In the genomic region with DNA sequence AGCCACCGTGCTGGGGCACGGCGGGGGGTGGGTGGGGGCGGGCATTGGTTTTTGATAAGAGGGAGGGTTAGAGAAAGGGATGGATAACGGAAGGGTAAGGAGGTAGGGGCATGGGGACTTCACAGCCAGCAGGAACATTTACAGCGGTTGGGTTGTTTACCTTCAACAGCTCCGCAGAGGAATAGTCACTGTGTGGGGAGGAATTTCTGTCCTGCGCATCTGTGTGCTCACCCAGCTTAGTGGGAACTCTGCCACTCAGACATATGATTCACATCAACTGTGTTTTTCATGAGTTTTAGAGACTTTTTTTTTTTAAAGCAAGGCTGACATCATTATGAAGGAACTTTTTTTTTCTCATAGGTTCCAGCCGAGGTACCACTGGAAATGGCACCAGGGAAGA, we compare ENCODE assay signal across 12 cellular contexts. TPM values are rescaled to one million over a fixed set of nuclear protein-coding genes. Genes with fewer than 3 reads are reported as not detected.
A peak's percentile ranks its signal among the peaks of the same experiment; 100 is the strongest.
DNase-seq lines count a peak whose midpoint lies in the region; ATAC-seq, FAIRE-seq and TF ChIP-seq lines count a peak whose summit lies in the region.
"Had no signal": no experiment of that assay in that cellular context is flagged by ENCODE, and none has a peak within 500 bp of the region (broad histone marks: within the 10 kb centered on the region; RNA-seq: fewer than 3 reads in every experiment).

No MANE protein-coding gene starts in this region.

- no peak overlapping the region for H2AK5ac ChIP-seq in H1 (ENCODE audit: low read depth, low read length)
- no peak overlapping the region for H2AK5ac ChIP-seq in mesendoderm (ENCODE audit: low read length)

- H3K18ac ChIP-seq in H1 (ENCODE audit: extremely low read depth, low read length) = no peak overlapping the region
- no peak overlapping the region for H3K18ac ChIP-seq in mesendoderm (ENCODE audit: low read length)

- H3K4me3 ChIP-seq in AG09309 (ENCODE audit: control insufficient read depth, low read depth, low read length) (no peak overlapping the region), HUES48 (ENCODE audit: low read depth, low read length) (peak overlapping the region; percentile 49), H1 (ENCODE audit: extremely low read depth in 1 of 4, insufficient read depth in 2 of 4, low read depth in 3 of 4, low read length in 4 of 4) (peak overlapping the region in 1 of 4 experiments; percentile 44; a peak in 2 of 8 replicates), mesendoderm (ENCODE audit: low read length) (no peak overlapping the region)

- H4K91ac ChIP-seq in H1 (replicated peaks; ENCODE audit: insufficient read length, low read length) = no peak overlapping the region

- no peak overlapping the region for H4K8ac ChIP-seq in H1 (ENCODE audit: extremely low read depth, insufficient read depth, low read length)
- H4K8ac ChIP-seq in mesendoderm (ENCODE audit: low read depth, low read length) = no peak overlapping the region

- H3K9me3 ChIP-seq in HUES48 (ENCODE audit: control insufficient read depth, insufficient read depth, low read length) (no peaks in the 10 kb centered on the region), H1 (ENCODE audit: insufficient read depth in 2 of 2, low read depth in 1 of 2, low read length in 1 of 2) (no peaks in the 10 kb centered on the region)

- no peak for TF ChIP-seq CTCF in AG09309 (IDR thresholded peaks at IDR 0.05; ENCODE audit: control insufficient read depth, insufficient read depth, low read depth, low read length, missing control alignments)
- TF ChIP-seq CTCF in H1 (IDR thresholded peaks at IDR 0.05; ENCODE audit: control extremely low read depth in 1 of 3, insufficient read depth in 1 of 3, low read depth in 1 of 3, low read length in 3 of 3) = no peak

- CTCF ChIA-PET in H1 (lab: Charles Lee; ENCODE audit: partially characterized antibody) = interaction anchor here (0.6 to 2.4 kb wide), 5 partner anchors 14 to 142 kb away, joined by 4 to 6 read pairs (median 5); no protein-coding TSS in a partner anchor
- CTCF ChIA-PET in activated CD4-positive, alpha-beta memory T cell treated with anti-CD3 and anti-CD28 coated beads for 36 hours (lab: Charles Lee) = interaction anchor here (0.7 kb wide), 1 partner anchor 17 kb away, joined by 3 read pairs; no protein-coding TSS in a partner anchor

- no peak overlapping the region for H3K14ac ChIP-seq in H1 (ENCODE audit: insufficient read length)

- intact Hi-C loops in activated CD4-positive, alpha-beta memory T cell treated with anti-CD3 and anti-CD28 coated beads for 36 hours (cut with micrococcal nuclease) = no loop called here

- no peak for ATAC-seq in HG02571 (IDR thresholded peaks at IDR 0.05; ENCODE audit: unreplicated experiment)

- H3K23ac ChIP-seq in H1 (ENCODE audit: insufficient read length) (no peak overlapping the region), mesendoderm (ENCODE audit: low read length) (no peak overlapping the region)

- TF ChIP-seq EP300 in H1 (IDR thresholded peaks at IDR 0.05; ENCODE audit: borderline replicate concordance in 1 of 2, low read depth in 2 of 2, low read length in 2 of 2) = no peak

- H3K27ac ChIP-seq in HUES48 (ENCODE audit: low read depth, low read length) (no peak overlapping the region), H1 (ENCODE audit: low read depth, low read length) (no peak overlapping the region), mesendoderm (ENCODE audit: low read depth, low read length) (no peak overlapping the region)
- H3K27ac ChIP-seq: WERI-Rb-1 had no signal

- no peaks in the 10 kb centered on the region for H3K79me1 ChIP-seq in H1 (ENCODE audit: low read depth, low read length)
- no peaks in the 10 kb centered on the region for H3K79me1 ChIP-seq in mesendoderm (ENCODE audit: low read length)

- H2BK15ac ChIP-seq in H1 (ENCODE audit: low read length) (no peak overlapping the region), mesendoderm (replicated peaks; ENCODE audit: low read depth) (no peak overlapping the region)

- TF ChIP-seq RAD21 in H1 (IDR thresholded peaks at IDR 0.05 in 1 of 2, conservative IDR thresholded peaks at IDR 0.05 in 1 of 2; ENCODE audit: low read depth in 2 of 2, low read length in 2 of 2) = no peak

- H2AFZ ChIP-seq in H1 (ENCODE audit: low read length) = no peak overlapping the region

- peaks cover 16% of the 10 kb centered on the region for H3K27me3 Mint-ChIP-seq in activated CD4-positive, alpha-beta memory T cell treated with anti-CD3 and anti-CD28 coated beads for 36 hours

- no peak overlapping the region for H4K5ac ChIP-seq in H1 (ENCODE audit: insufficient read length, low read depth, low read length)
- H4K5ac ChIP-seq in mesendoderm (ENCODE audit: low read length) = no peak overlapping the region

- FAIRE-seq in H1 (lab: Jason Lieb, UNC) = no peak
- FAIRE-seq: GM12892 had no signal

- H3K27ac Mint-ChIP-seq in activated CD4-positive, alpha-beta memory T cell treated with anti-CD3 and anti-CD28 coated beads for 36 hours = no peak overlapping the region
- H3K27ac Mint-ChIP-seq: CD4-positive, alpha-beta T cell; progenitor cell of endocrine pancreas had no signal

- no peaks in the 10 kb centered on the region for H3K36me3 Mint-ChIP-seq in activated CD4-positive, alpha-beta memory T cell treated with anti-CD3 and anti-CD28 coated beads for 36 hours

- WGBS in H1 (ENCODE audit: extremely low coverage in 1 of 2, insufficient coverage in 1 of 2, insufficient read length in 1 of 2, insufficient replicate concordance in 2 of 2, low coverage in 1 of 2, low lambda C conversion rate in 2 of 2, missing lambda C conversion rate in 1 of 2), 2 experiments = 42% methylated on average over 8 of the region's 9 CpGs; no CpG with 5 or more reads in 1 of the 2 experiments
- no CpG with 5 or more reads among the region's 9 CpGs for WGBS in mesendoderm (ENCODE audit: extremely low coverage, insufficient coverage, low lambda C conversion rate)

- H3K4me3 Mint-ChIP-seq in activated CD4-positive, alpha-beta memory T cell treated with anti-CD3 and anti-CD28 coated beads for 36 hours = no peak overlapping the region
- H3K4me3 Mint-ChIP-seq: CD4-positive, alpha-beta T cell had no signal

- no peaks in the 10 kb centered on the region for H4K20me1 ChIP-seq in H1 (replicated peaks in 1 of 2; ENCODE audit: control insufficient read depth in 1 of 2, insufficient read depth in 2 of 2, low read length in 2 of 2)

- H3K27me3 ChIP-seq in HUES48 (ENCODE audit: control insufficient read depth, insufficient read depth, low read length) (no peaks in the 10 kb centered on the region), H1 (replicated peaks in 1 of 4; ENCODE audit: control insufficient read depth in 3 of 4, extremely low read depth in 1 of 4, insufficient read depth in 3 of 4, low read length in 3 of 4) (peaks cover 0 to 2% (median 0%) of the 10 kb centered on the region in 4 experiments; a peak in 1 of 7 replicates), mesendoderm (ENCODE audit: insufficient read depth, low read length, poor library complexity) (no peaks in the 10 kb centered on the region)

- no peaks in the 10 kb centered on the region for H3K23me2 ChIP-seq in H1 (ENCODE audit: low read depth, low read length)

- H3K56ac ChIP-seq in H1 (replicated peaks; ENCODE audit: insufficient read length, low read depth, low read length) = no peak overlapping the region
- no peak overlapping the region for H3K56ac ChIP-seq in mesendoderm (ENCODE audit: low read length)

- peak overlapping the region; percentile 13 to 50; a peak in 2 of 4 replicates for H3K4me2 ChIP-seq in H1 (ENCODE audit: insufficient read depth in 1 of 2, low read depth in 2 of 2, low read length in 2 of 2)
- H3K4me2 ChIP-seq in mesendoderm (ENCODE audit: low read length) = no peak overlapping the region

- POLR2A ChIA-PET in H1 (lab: Charles Lee; ENCODE audit: partially characterized antibody) = interaction anchor here (1.3 to 1.6 kb wide), 2 partner anchors 36 to 126 kb away, joined by 3 to 4 read pairs; no protein-coding TSS in a partner anchor
- POLR2A ChIA-PET in activated CD4-positive, alpha-beta memory T cell treated with anti-CD3 and anti-CD28 coated beads for 36 hours (lab: Charles Lee) = no interaction called here

- H2BK5ac ChIP-seq in H1 (ENCODE audit: low read depth, low read length) = no peak overlapping the region
- H2BK5ac ChIP-seq in mesendoderm (ENCODE audit: low read length) = no peak overlapping the region

- no peaks in the 10 kb centered on the region for H3K4me1 Mint-ChIP-seq in activated CD4-positive, alpha-beta memory T cell treated with anti-CD3 and anti-CD28 coated beads for 36 hours (ENCODE audit: low read depth)

- no peaks in the 10 kb centered on the region for H3K36me3 ChIP-seq in HUES48 (ENCODE audit: control insufficient read depth, insufficient read depth, low read length)
- H3K36me3 ChIP-seq in H1 (ENCODE audit: control insufficient read depth in 2 of 4, insufficient read depth in 4 of 4, low read length in 3 of 4) = no peaks in the 10 kb centered on the region
- H3K36me3 ChIP-seq in mesendoderm (ENCODE audit: control insufficient read depth, insufficient read depth, low read length) = no peaks in the 10 kb centered on the region
- H3K36me3 ChIP-seq: WERI-Rb-1 had no signal

- peak; percentile 79 for DNase-seq in AG09309 (ENCODE audit: low read depth)
- no peak for DNase-seq in H1 (ENCODE audit: low read depth in 1 of 2, low spot score in 2 of 2)
- peak; percentile 46 for DNase-seq in mesendoderm
- DNase-seq in NCI-H774 (lab: John Stamatoyannopoulos, UW) = no peak
- DNase-seq in activated CD4-positive, alpha-beta memory T cell treated with anti-CD3 and anti-CD28 coated beads for 36 hours = no peak
- DNase-seq in NK-92 (lab: John Stamatoyannopoulos, UW; ENCODE audit: unreplicated experiment) = no peak
- DNase-seq: CD4-positive, alpha-beta T cell; WERI-Rb-1 had no signal

- H3K79me2 ChIP-seq in H1 (ENCODE audit: control insufficient read depth in 1 of 2, insufficient read depth in 2 of 2, low read length in 2 of 2) = no peaks in the 10 kb centered on the region
- no peaks in the 10 kb centered on the region for H3K79me2 ChIP-seq in mesendoderm (ENCODE audit: control insufficient read depth, insufficient read depth, low read length)

- TF ChIP-seq POLR2A in H1 (IDR thresholded peaks at IDR 0.05; ENCODE audit: control extremely low read depth in 1 of 2, low read depth in 2 of 2, low read length in 2 of 2) = no peak

- H2BK20ac ChIP-seq in H1 (ENCODE audit: low read length) = no peak overlapping the region

- H2BK12ac ChIP-seq in H1 (ENCODE audit: low read depth, low read length) = no peak overlapping the region

- H3K4me1 ChIP-seq in HUES48 (ENCODE audit: control insufficient read depth, insufficient read depth, low read length) (no peaks in the 10 kb centered on the region), H1 (replicated peaks in 1 of 4; ENCODE audit: control insufficient read depth in 3 of 4, insufficient read depth in 4 of 4, low read length in 3 of 4) (peaks cover 0 to 2% (median 0%) of the 10 kb centered on the region in 4 experiments; a peak in 1 of 7 replicates), mesendoderm (ENCODE audit: control insufficient read depth, low read depth, low read length) (no peaks in the 10 kb centered on the region)

- no peak overlapping the region for H3K4ac ChIP-seq in H1 (replicated peaks; ENCODE audit: insufficient read length, low read depth, low read length)
- H3K4ac ChIP-seq in mesendoderm (ENCODE audit: low read depth, low read length) = no peak overlapping the region

- H2BK120ac ChIP-seq in H1 (replicated peaks; ENCODE audit: low read depth, low read length) (no peak overlapping the region), mesendoderm (ENCODE audit: low read depth, low read length) (no peak overlapping the region)

- no peaks in the 10 kb centered on the region for H3K9me3 Mint-ChIP-seq in activated CD4-positive, alpha-beta memory T cell treated with anti-CD3 and anti-CD28 coated beads for 36 hours
- H3K9me3 Mint-ChIP-seq: CD4-positive, alpha-beta T cell had no signal

- H3K9ac ChIP-seq in HUES48 (ENCODE audit: low read depth, low read length) (no peak overlapping the region), H1 (replicated peaks in 1 of 4; ENCODE audit: extremely low read depth in 1 of 4, low read depth in 3 of 4, low read length in 3 of 4) (no peak overlapping the region), mesendoderm (ENCODE audit: low read length) (no peak overlapping the region)

RNA-seq across cellular contexts. Expression of gene CHRD, which starts 19.6 kb away (rescaled TPM):
- 0.63 and 0.86 TPM in 2 replicates for total RNA-seq in H1 (2021; fragmentation: NEBNext Ultra II Directional; extraction: Animal tissue kit (Norgen Biotek cat#: 25700))
- polyA plus RNA-seq in H1 (2011; rRNA removed) = 0.62 and 1.7 TPM in 2 replicates
- polyA plus RNA-seq in H1 (2011; cell fraction: cytosol; rRNA removed) = 1.4 TPM
- 10.3 TPM for polyA plus RNA-seq in H1 (2011; cell fraction: nucleus; rRNA removed)
- polyA plus RNA-seq in H1 (2012, experiment 1 of 2) = 0.52 to 1.4 TPM (median 0.80 TPM) in 4 replicates
- polyA plus RNA-seq in H1 (2012, experiment 2 of 2) = 0.98 TPM
- 0.28 TPM for polyA plus RNA-seq in H1 (2013, experiment 1 of 2)
- polyA plus RNA-seq in H1 (2013, experiment 2 of 2) = 0.35 TPM
- 0.15 and 0.22 TPM in 2 replicates for polyA minus RNA-seq in H1 (2011; rRNA and poly(A)+ RNA removed)
- 0.37 TPM for polyA minus RNA-seq in H1 (2011; cell fraction: cytosol; rRNA and poly(A)+ RNA removed)
- polyA minus RNA-seq in H1 (2011; cell fraction: nucleus; rRNA and poly(A)+ RNA removed) = 2.3 TPM
- 0.20 TPM for polyA plus RNA-seq in mesendoderm (2013, experiment 1 of 2)
- polyA plus RNA-seq in mesendoderm (2013, experiment 2 of 2) = 0.14 TPM
- under 1 TPM in 1 of 2 experiments, not detected in 1; 0.21 TPM for total RNA-seq in activated CD4-positive, alpha-beta memory T cell treated with anti-CD3 and anti-CD28 coated beads for 36 hours

RNA-seq across cellular contexts. Expression of gene THPO, which starts 21.4 kb away (rescaled TPM):
- 0.40 and 1.2 TPM in 2 replicates for total RNA-seq in H1 (2021; fragmentation: NEBNext Ultra II Directional; extraction: Animal tissue kit (Norgen Biotek cat#: 25700))
- 0.82 and 1.4 TPM in 2 replicates for polyA plus RNA-seq in H1 (2011; rRNA removed)
- polyA plus RNA-seq in H1 (2011; cell fraction: cytosol; rRNA removed) = 0.56 TPM
- 0.94 TPM for polyA plus RNA-seq in H1 (2011; cell fraction: nucleus; rRNA removed)
- 0.68 to 1.2 TPM (median 0.87 TPM) in 4 replicates for polyA plus RNA-seq in H1 (2012, experiment 1 of 2)
- 0.66 TPM for polyA plus RNA-seq in H1 (2012, experiment 2 of 2)
- polyA plus RNA-seq in H1 (2013, experiment 1 of 2) = 0.43 TPM
- polyA plus RNA-seq in H1 (2013, experiment 2 of 2) = 0.53 TPM
- polyA minus RNA-seq in H1 (2011; rRNA and poly(A)+ RNA removed) = 0.37 and 1.0 TPM in 2 replicates
- 1.2 TPM for polyA minus RNA-seq in H1 (2011; cell fraction: cytosol; rRNA and poly(A)+ RNA removed)
- polyA minus RNA-seq in H1 (2011; cell fraction: nucleus; rRNA and poly(A)+ RNA removed) = 0.50 TPM
- 0.44 TPM for polyA plus RNA-seq in mesendoderm (2013, experiment 1 of 2)
- 0.60 TPM for polyA plus RNA-seq in mesendoderm (2013, experiment 2 of 2)
- total RNA-seq in activated CD4-positive, alpha-beta memory T cell treated with anti-CD3 and anti-CD28 coated beads for 36 hours = not detected
- total RNA-seq: CD4-positive, alpha-beta T cell had no signal

RNA-seq across cellular contexts. Expression of gene POLR2H, which starts 37.9 kb away (rescaled TPM):
- total RNA-seq in H1 (2021; fragmentation: NEBNext Ultra II Directional; extraction: Animal tissue kit (Norgen Biotek cat#: 25700)) = 113 and 118 TPM in 2 replicates
- polyA plus RNA-seq in H1 (2011; rRNA removed) = 253 and 335 TPM in 2 replicates
- 372 TPM for polyA plus RNA-seq in H1 (2011; cell fraction: cytosol; rRNA removed)
- polyA plus RNA-seq in H1 (2011; cell fraction: nucleus; rRNA removed) = 132 TPM
- 156 to 183 TPM (median 164 TPM) in 4 replicates for polyA plus RNA-seq in H1 (2012, experiment 1 of 2)
- 190 TPM for polyA plus RNA-seq in H1 (2012, experiment 2 of 2)
- 109 TPM for polyA plus RNA-seq in H1 (2013, experiment 1 of 2)
- polyA plus RNA-seq in H1 (2013, experiment 2 of 2) = 115 TPM
- polyA minus RNA-seq in H1 (2011; rRNA and poly(A)+ RNA removed) = 65.8 and 81.4 TPM in 2 replicates
- polyA minus RNA-seq in H1 (2011; cell fraction: cytosol; rRNA and poly(A)+ RNA removed) = 55.6 TPM
- polyA minus RNA-seq in H1 (2011; cell fraction: nucleus; rRNA and poly(A)+ RNA removed) = 54.6 TPM
- 89.1 TPM for polyA plus RNA-seq in mesendoderm (2013, experiment 1 of 2)
- 91.1 TPM for polyA plus RNA-seq in mesendoderm (2013, experiment 2 of 2)
- total RNA-seq in activated CD4-positive, alpha-beta memory T cell treated with anti-CD3 and anti-CD28 coated beads for 36 hours = 100 to 1,000 TPM in 1 of 2 experiments, 10 to 100 TPM in 1; 100.0 to 103 TPM

RNA-seq across cellular contexts. Expression of gene CLCN2, which starts 38.0 kb away (rescaled TPM):
- 11.8 and 13.7 TPM in 2 replicates for total RNA-seq in H1 (2021; fragmentation: NEBNext Ultra II Directional; extraction: Animal tissue kit (Norgen Biotek cat#: 25700))
- 16.1 and 20.7 TPM in 2 replicates for polyA plus RNA-seq in H1 (2011; rRNA removed)
- polyA plus RNA-seq in H1 (2011; cell fraction: cytosol; rRNA removed) = 11.9 TPM
- polyA plus RNA-seq in H1 (2011; cell fraction: nucleus; rRNA removed) = 101 TPM
- 10.2 to 14.4 TPM (median 13.8 TPM) in 4 replicates for polyA plus RNA-seq in H1 (2012, experiment 1 of 2)
- 9.8 TPM for polyA plus RNA-seq in H1 (2012, experiment 2 of 2)
- 12.1 TPM for polyA plus RNA-seq in H1 (2013, experiment 1 of 2)
- polyA plus RNA-seq in H1 (2013, experiment 2 of 2) = 9.9 TPM
- polyA minus RNA-seq in H1 (2011; rRNA and poly(A)+ RNA removed) = 21.6 and 30.2 TPM in 2 replicates
- 10.0 TPM for polyA minus RNA-seq in H1 (2011; cell fraction: cytosol; rRNA and poly(A)+ RNA removed)
- polyA minus RNA-seq in H1 (2011; cell fraction: nucleus; rRNA and poly(A)+ RNA removed) = 57.3 TPM
- polyA plus RNA-seq in mesendoderm (2013, experiment 1 of 2) = 3.7 TPM
- 3.9 TPM for polyA plus RNA-seq in mesendoderm (2013, experiment 2 of 2)
- total RNA-seq in activated CD4-positive, alpha-beta memory T cell treated with anti-CD3 and anti-CD28 coated beads for 36 hours = 1 to 10 TPM; 3.2 to 3.7 TPM

Comparison
In these comparisons a context has a peak if more than half of its experiments do, and no peak if none do; other contexts are left out.
1. DNase-seq: peak in AG09309 (single experiment) and mesendoderm (single experiment); none in H1 (0 of 2), NCI-H774 (single experiment), activated CD4-positive, alpha-beta memory T cell treated with anti-CD3 and anti-CD28 coated beads for 36 hours (single experiment) and NK-92 (single experiment).